ENCODE assay signal across 28 cellular contexts in genomic region chr2:204344119-204344518, GRCh38.
"Had no signal": no experiment of that assay in that cellular context is flagged by ENCODE, and none has a peak within 500 bp of the region (broad histone marks: within the 10 kb centered on the region; RNA-seq: fewer than 3 reads in every experiment).

No MANE protein-coding gene starts in this region.

- H3K4me3 Mint-ChIP-seq: activated CD4-positive, alpha-beta T cell treated with anti-CD3 and anti-CD28 coated beads, Interleukin-2, amount 10 ng/mL, durations not matched to agents 7 days and 5 days; activated CD8-positive, alpha-beta T cell treated with anti-CD3 and anti-CD28 coated beads, Interleukin-2, amount 10 ng/mL, durations not matched to agents 7 days and 5 days; activated naive CD4-positive, alpha-beta T cell treated with anti-CD3 and anti-CD28 coated beads for 36 hours; activated T-cell treated with anti-CD3 and anti-CD28 coated beads, Interleukin-2, amount 50 U/mL, for 4 hours; activated T-helper 1 cell treated with anti-CD3 and anti-CD28 coated beads, Interleukin-12 subunit alpha, Interleukin-12 subunit beta, Interleukin-2, Interleukin-4 antibody, amounts not matched to agents 30 ng/mL and 10 ng/mL and 1 ng/mL, durations not matched to agents 14 hours and 24 hours and 36 hours; brain; T-helper 1 cell treated with Interleukin-12 subunit alpha and Interleukin-12 subunit beta and Interleukin-4 antibody, amounts not matched to agents 30 μg/mL and 1 μg/mL, for 36 hours; T-helper 2 cell treated with Interferon-gamma antibody and Interleukin-4, amounts not matched to agents 5 μg/mL and 100 μg/mL, for 36 hours had no signal

- H3K36me3 Mint-ChIP-seq: activated naive CD4-positive, alpha-beta T cell treated with anti-CD3 and anti-CD28 coated beads, Interleukin-2, amount 50 U/mL, for 72 hours had no signal

- H3K4me1 Mint-ChIP-seq: activated CD4-positive, alpha-beta T cell treated with anti-CD3 and anti-CD28 coated beads, Interleukin-2, amount 10 ng/mL, durations not matched to agents 7 days and 5 days; brain had no signal

- H3K27ac Mint-ChIP-seq: activated CD4-positive, alpha-beta T cell treated with anti-CD3 and anti-CD28 coated beads, Interleukin-2, amount 10 ng/mL, durations not matched to agents 7 days and 5 days; activated CD8-positive, alpha-beta T cell treated with anti-CD3 and anti-CD28 coated beads, Interleukin-2, amount 10 ng/mL, durations not matched to agents 7 days and 5 days; activated naive CD4-positive, alpha-beta T cell treated with anti-CD3 and anti-CD28 coated beads for 36 hours; activated naive CD4-positive, alpha-beta T cell treated with anti-CD3 and anti-CD28 coated beads, Interleukin-2, amount 50 U/mL, for 72 hours; activated T-helper 1 cell treated with anti-CD3 and anti-CD28 coated beads, Interleukin-12 subunit alpha, Interleukin-12 subunit beta, Interleukin-2, Interleukin-4 antibody, amounts not matched to agents 30 ng/mL and 10 ng/mL and 1 ng/mL, durations not matched to agents 14 hours and 24 hours and 36 hours; brain; T-helper 1 cell treated with Interleukin-12 subunit alpha and Interleukin-12 subunit beta and Interleukin-4 antibody, amounts not matched to agents 30 μg/mL and 1 μg/mL, for 36 hours; T-helper 2 cell treated with Interferon-gamma antibody and Interleukin-4, amounts not matched to agents 5 μg/mL and 100 μg/mL, for 36 hours had no signal

- ATAC-seq: activated CD8-positive, alpha-beta T cell treated with anti-CD3 and anti-CD28 coated beads, Interleukin-2, amount 10 ng/mL, durations not matched to agents 7 days and 5 days; activated naive CD4-positive, alpha-beta T cell treated with anti-CD3 and anti-CD28 coated beads, Interleukin-2, amount 50 U/mL, for 72 hours; activated T-cell treated with anti-CD3 and anti-CD28 coated beads, Interleukin-2, amount 50 U/mL, for 4 hours; PC-3 had no signal

- H3K9me3 Mint-ChIP-seq: activated CD4-positive, alpha-beta T cell treated with anti-CD3 and anti-CD28 coated beads, Interleukin-2, amount 10 ng/mL, durations not matched to agents 7 days and 5 days; activated naive CD4-positive, alpha-beta T cell treated with anti-CD3 and anti-CD28 coated beads for 36 hours; activated naive CD4-positive, alpha-beta T cell treated with anti-CD3 and anti-CD28 coated beads, Interleukin-2, amount 50 U/mL, for 72 hours; activated T-cell treated with anti-CD3 and anti-CD28 coated beads, Interleukin-2, amount 50 U/mL, for 4 hours; activated T-helper 1 cell treated with anti-CD3 and anti-CD28 coated beads, Interleukin-12 subunit alpha, Interleukin-12 subunit beta, Interleukin-2, Interleukin-4 antibody, amounts not matched to agents 30 ng/mL and 10 ng/mL and 1 ng/mL, durations not matched to agents 14 hours and 24 hours and 36 hours; T-helper 1 cell treated with Interleukin-12 subunit alpha and Interleukin-12 subunit beta and Interleukin-4 antibody, amounts not matched to agents 30 μg/mL and 1 μg/mL, for 36 hours; T-helper 2 cell treated with Interferon-gamma antibody and Interleukin-4, amounts not matched to agents 5 μg/mL and 100 μg/mL, for 36 hours had no signal

- DNase-seq: activated CD4-positive, alpha-beta T cell treated with anti-CD3 and anti-CD28 coated beads, Interleukin-2, amount 10 ng/mL, durations not matched to agents 7 days and 5 days; activated CD4-positive, alpha-beta T cell treated with anti-CD3 and anti-CD28 coated beads, Interleukin-2, amount 50 U/mL, for 48 hours; activated CD8-positive, alpha-beta T cell treated with anti-CD3 and anti-CD28 coated beads, Interleukin-2, amount 10 ng/mL, durations not matched to agents 7 days and 5 days; activated gamma-delta T cell treated with Interleukin-2 at 50 U/mL for 16 hours; activated naive CD4-positive, alpha-beta T cell treated with anti-CD3 and anti-CD28 coated beads for 36 hours; activated T-cell treated with anti-CD3 and anti-CD28 coated beads, Interleukin-2, amount 50 U/mL, for 4 hours; anterior cingulate cortex; caudate nucleus; Kasumi-1; KG1; MG63; NCI-H1048; NCI-H1105 treated with DMSO at 0.1 percent for 48 hours; NCI-H1436; NCI-H1694; NCI-H1930; NCI-H2081 treated with DMSO at 0.1 percent for 48 hours; NCI-H2171; PC-3; Peyer's patch; RPMI8226; SHP77 treated with DMSO at 0.1 percent for 48 hours; SK-N-SH had no signal
